7 cellular contexts compared by ENCODE assay signal in genomic region chr16:69105501-69106361, GRCh38. TPM values are rescaled to one million over a fixed set of nuclear protein-coding genes. Genes with fewer than 3 reads are reported as not detected.
DNase-seq lines count a peak whose midpoint lies in the region; ATAC-seq and TF ChIP-seq lines count a peak whose summit lies in the region.

A gene with protein sequence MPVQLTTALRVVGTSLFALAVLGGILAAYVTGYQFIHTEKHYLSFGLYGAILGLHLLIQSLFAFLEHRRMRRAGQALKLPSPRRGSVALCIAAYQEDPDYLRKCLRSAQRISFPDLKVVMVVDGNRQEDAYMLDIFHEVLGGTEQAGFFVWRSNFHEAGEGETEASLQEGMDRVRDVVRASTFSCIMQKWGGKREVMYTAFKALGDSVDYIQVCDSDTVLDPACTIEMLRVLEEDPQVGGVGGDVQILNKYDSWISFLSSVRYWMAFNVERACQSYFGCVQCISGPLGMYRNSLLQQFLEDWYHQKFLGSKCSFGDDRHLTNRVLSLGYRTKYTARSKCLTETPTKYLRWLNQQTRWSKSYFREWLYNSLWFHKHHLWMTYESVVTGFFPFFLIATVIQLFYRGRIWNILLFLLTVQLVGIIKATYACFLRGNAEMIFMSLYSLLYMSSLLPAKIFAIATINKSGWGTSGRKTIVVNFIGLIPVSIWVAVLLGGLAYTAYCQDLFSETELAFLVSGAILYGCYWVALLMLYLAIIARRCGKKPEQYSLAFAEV (plus strand): TSS chr16:69105653. CDS start chr16:69109396, 3,743 bp downstream.

- H3K4me3 Mint-ChIP-seq in immature natural killer cell = peak within 1 kb of the TSS; percentile 81 to 94 (median 88)

- H3K27me3 ChIP-seq in breast epithelium = peaks cover 0 to 3% of the 10 kb centered on the region in 2 donors

- CTCF ChIA-PET in RWPE1 (lab: Yijun Ruan, JAX) = interaction anchor here (0.5 to 1.3 kb wide), 11 partner anchors 18 to 239 kb away, joined by 3 to 7 read pairs (median 3); no protein-coding TSS in a partner anchor

- H3K4me1 ChIP-seq in breast epithelium = peaks cover 4 to 11% of the 10 kb centered on the region in 2 donors

- POLR2A ChIA-PET in RWPE1 (lab: Yijun Ruan, JAX; ENCODE audit: low non-redundant PET) = interaction anchor here (1.2 kb wide), 1 partner anchor 154 kb away, joined by 3 read pairs; no protein-coding TSS in a partner anchor

- peaks cover 4 to 15% (median 13%) of the 10 kb centered on the region in 3 donors for H3K36me3 Mint-ChIP-seq in immature natural killer cell

- H3K27ac Mint-ChIP-seq in immature natural killer cell = peak within 1 kb of the TSS in 1 of 6 donors; percentile 30

- peaks cover 9 to 19% (median 18%) of the 10 kb centered on the region in 3 donors for H3K27me3 Mint-ChIP-seq in immature natural killer cell (ENCODE audit: low read depth in 3 of 3)

- H3K9me3 ChIP-seq in breast epithelium = no peaks in the 10 kb centered on the region

- no peaks in the 10 kb centered on the region for H3K36me3 ChIP-seq in breast epithelium

- peak; percentile 64 for TF ChIP-seq CTCF in RWPE1 (conservative IDR thresholded peaks at IDR 0.05; ENCODE audit: low read depth)
- peak in 1 of 3 donors; percentile 8 for TF ChIP-seq CTCF in breast epithelium (IDR thresholded peaks at IDR 0.05)

- peak within 1 kb of the TSS; percentile 81 for H3K27ac ChIP-seq in RWPE1
- H3K27ac ChIP-seq in breast epithelium = peak within 1 kb of the TSS in 1 of 2 donors; percentile 9

- intact Hi-C loops in breast epithelium (cut with DNase I; ENCODE audit: low total_unique reads) = no loop called here

- peaks cover 12 to 18% of the 10 kb centered on the region in 2 donors for H3K4me1 Mint-ChIP-seq in immature natural killer cell

- H3K4me3 ChIP-seq in breast epithelium (peak within 1 kb of the TSS; percentile 45 to 85 (median 63)), skeletal muscle cell (ENCODE audit: low read depth, low read length) (peak within 1 kb of the TSS; percentile 60)

- peaks cover 0 to 3% (median 0%) of the 10 kb centered on the region in 6 donors for H3K9me3 Mint-ChIP-seq in immature natural killer cell

- no peak for TF ChIP-seq POLR2A in breast epithelium (IDR thresholded peaks at IDR 0.05)

- no peak for ATAC-seq in GM19467 (IDR thresholded peaks at IDR 0.05; ENCODE audit: unreplicated experiment)

- DNase-seq in ELF-1 (ENCODE audit: low read depth, low spot score) = peak; percentile 83
- peak; percentile 72 for DNase-seq in HT1080 (ENCODE audit: low read depth)
- DNase-seq in RWPE1 (ENCODE audit: low spot score) = peak; percentile 73
- DNase-seq in breast epithelium (ENCODE audit: low spot score in 2 of 2) = no peak
- peak in 1 of 3 donors; percentile 14 for DNase-seq in immature natural killer cell
- no peak for DNase-seq in skeletal muscle cell (ENCODE audit: low read depth)

RNA-seq across cellular contexts. Expression of the gene that starts here (rescaled TPM):
- total RNA-seq in HT1080 (2014; rRNA removed; shearing (Covaris generic)) = 3.4 and 4.1 TPM in 2 replicates
- polyA plus RNA-seq in HT1080 (2015; cell fraction: cytosol; rRNA removed) = 3.9 and 4.1 TPM in 2 replicates
- polyA plus RNA-seq in HT1080 (2015; cell fraction: nucleus; rRNA removed) = 6.0 and 7.9 TPM in 2 replicates
- 10 to 100 TPM in 1 of 3 donors, 1 to 10 TPM in 1, under 1 TPM in 1; 0.96 to 10.5 (median 2.5) TPM for total RNA-seq in breast epithelium
- under 1 TPM in 2 of 3 donors, not detected in 1; 0.32 to 0.35 TPM for polyA plus RNA-seq in immature natural killer cell

Comparison
In these comparisons a context has a peak if more than half of its experiments do, and no peak if none do; other contexts are left out.
1. DNase-seq: peak in ELF-1 (single experiment), HT1080 (single experiment) and RWPE1 (single experiment); none in breast epithelium (0 of 2) and skeletal muscle cell (single experiment).